Comparison of ENCODE assay signal across 1 cellular context in genomic region chr7:107020400-107020799, GRCh38.
TF ChIP-seq lines count a peak whose summit lies in the region.

No MANE protein-coding gene starts in this region.

TF ChIP-seq in WTC11, 78 proteins besides CTCF, POLR2A, EP300 and RAD21 (continued from another document):
- TF ChIP-seq ZNF532 (CRISPR knock-in tag; IDR thresholded peaks at IDR 0.05; ENCODE audit: borderline replicate concordance): no peak
- TF ChIP-seq MXD4 (CRISPR knock-in tag; IDR thresholded peaks at IDR 0.05; ENCODE audit: borderline replicate concordance): no peak
- TF ChIP-seq ERG (CRISPR knock-in tag; IDR thresholded peaks at IDR 0.05): no peak
- TF ChIP-seq FOXK1 (CRISPR knock-in tag; IDR thresholded peaks at IDR 0.05): no peak
